ENCODE assay signal across 11 cellular contexts in genomic region chr11:79525257-79525656, GRCh38.
A peak's percentile ranks its signal among the peaks of the same experiment; 100 is the strongest.
DNase-seq lines count a peak whose midpoint lies in the region; ATAC-seq lines count a peak whose summit lies in the region.
"Had no signal": no experiment of that assay in that cellular context is flagged by ENCODE, and none has a peak within 500 bp of the region (broad histone marks: within the 10 kb centered on the region; RNA-seq: fewer than 3 reads in every experiment).

No MANE protein-coding gene starts in this region.

- DNase-seq in A172 (ENCODE audit: low spot score) (peak; percentile 8), EH (ENCODE audit: low read depth) (peak; percentile 5), M059J (ENCODE audit: low read depth) (peak; percentile 3), iris pigment epithelial cell (ENCODE audit: low read depth) (peak; percentile 7), HuH-7.5 (ENCODE audit: low spot score) (no peak)
- no peak for DNase-seq in effector CD4-positive, alpha-beta T cell
- DNase-seq: Caco-2; CD8-positive, alpha-beta memory T cell; DND-41 had no signal

- ATAC-seq in GM18868 (IDR thresholded peaks at IDR 0.05; ENCODE audit: unreplicated experiment), result no peak
- ATAC-seq: HCT116 had no signal

Comparison
In these comparisons a context has a peak if more than half of its experiments do, and no peak if none do; other contexts are left out.
1. DNase-seq: peak in A172 (single experiment), EH (single experiment), M059J (single experiment) and iris pigment epithelial cell (single experiment); none in effector CD4-positive, alpha-beta T cell (single experiment) and HuH-7.5 (single experiment).